In genomic region chr18:22170421-22171262, GRCh38 we compare ENCODE assay signal across 1 cellular context.
TF ChIP-seq lines count a peak whose summit lies in the region.

No MANE protein-coding gene starts in this region.

TF ChIP-seq in HEK293, 187 proteins besides CTCF, POLR2A, EP300 and RAD21 (continued from another document and continues in another):
- TF ChIP-seq PRDM2 (tag by site-specific recombination; IDR thresholded peaks at IDR 0.05; ENCODE audit: borderline replicate concordance) (no peak), ZNF19 (tag by site-specific recombination; IDR thresholded peaks at IDR 0.05; ENCODE audit: low read depth) (no peak), KLF1 (tag by site-specific recombination; IDR thresholded peaks at IDR 0.05) (no peak), ZNF561 (tag by site-specific recombination; IDR thresholded peaks at IDR 0.05; ENCODE audit: borderline replicate concordance) (no peak), BCL11A (tag by site-specific recombination; IDR thresholded peaks at IDR 0.05; ENCODE audit: low read depth) (no peak), ZFP3 (tag by site-specific recombination; IDR thresholded peaks at IDR 0.05; ENCODE audit: low read depth) (no peak), TRIM28 (IDR thresholded peaks at IDR 0.05; ENCODE audit: borderline replicate concordance, low read length) (no peak), ZNF629 (tag by site-specific recombination; IDR thresholded peaks at IDR 0.05) (no peak), ZNF324 (tag by site-specific recombination; IDR thresholded peaks at IDR 0.05) (no peak), ZBTB21 (tag by site-specific recombination; IDR thresholded peaks at IDR 0.05) (no peak), ZNF223 (tag by site-specific recombination; IDR thresholded peaks at IDR 0.05) (no peak), ZNF292 (tag by site-specific recombination; IDR thresholded peaks at IDR 0.05; ENCODE audit: borderline replicate concordance, low read depth) (no peak), ZBTB8A (tag by site-specific recombination; IDR thresholded peaks at IDR 0.05) (peak; percentile 41; the same call in 1 of the 2 replicates), ZNF26 (tag by site-specific recombination; IDR thresholded peaks at IDR 0.05) (no peak), ZNF549 (tag by site-specific recombination; IDR thresholded peaks at IDR 0.05) (no peak), ZNF280D (tag by site-specific recombination; IDR thresholded peaks at IDR 0.05) (no peak), ZNF670 (tag by site-specific recombination; IDR thresholded peaks at IDR 0.05; ENCODE audit: low read depth) (no peak), ZNF596 (tag by site-specific recombination; IDR thresholded peaks at IDR 0.05) (no peak), OVOL3 (tag by site-specific recombination; IDR thresholded peaks at IDR 0.05) (no peak), GLI4 (tag by site-specific recombination; IDR thresholded peaks at IDR 0.05) (no peak), ZBTB48 (tag by site-specific recombination; IDR thresholded peaks at IDR 0.05) (0 out of 2 replicates have a peak, but pooled peaks have one; percentile 17), ZNF114 (tag by site-specific recombination; IDR thresholded peaks at IDR 0.05) (no peak), ZBTB44 (tag by site-specific recombination; IDR thresholded peaks at IDR 0.05) (no peak), ZNF416 (tag by site-specific recombination; IDR thresholded peaks at IDR 0.05) (no peak), ZNF580 (tag by site-specific recombination; IDR thresholded peaks at IDR 0.05) (no peak), PATZ1 (tag by site-specific recombination; IDR thresholded peaks at IDR 0.05) (no peak; the same call in 1 of the 2 replicates), ZNF174 (tag by site-specific recombination; IDR thresholded peaks at IDR 0.05) (no peak), SCRT2 (tag by site-specific recombination; IDR thresholded peaks at IDR 0.05) (no peak), ZBTB10 (tag by site-specific recombination; IDR thresholded peaks at IDR 0.05) (no peak), SP7 (tag by site-specific recombination; IDR thresholded peaks at IDR 0.05) (no peak), ZNF140 (tag by site-specific recombination; IDR thresholded peaks at IDR 0.05) (no peak), ZNF266 (tag by site-specific recombination; IDR thresholded peaks at IDR 0.05; ENCODE audit: low read depth) (no peak), ZNF341 (tag by site-specific recombination; IDR thresholded peaks at IDR 0.05; ENCODE audit: low read depth) (no peak), ZNF16 (tag by site-specific recombination; IDR thresholded peaks at IDR 0.05; ENCODE audit: low read depth) (no peak), ZNF426 (tag by site-specific recombination; IDR thresholded peaks at IDR 0.05) (no peak), MZF1 (tag by site-specific recombination; IDR thresholded peaks at IDR 0.05; ENCODE audit: borderline replicate concordance) (no peak), HOXA7 (CRISPR knock-in tag; IDR thresholded peaks at IDR 0.05; ENCODE audit: borderline replicate concordance) (no peak), GLIS2 (tag by site-specific recombination; IDR thresholded peaks at IDR 0.05) (no peak; the same call in 1 of the 2 replicates), ZNF169 (tag by site-specific recombination; IDR thresholded peaks at IDR 0.05) (no peak), ZNF157 (tag by site-specific recombination; IDR thresholded peaks at IDR 0.05) (no peak), ZNF248 (tag by site-specific recombination; IDR thresholded peaks at IDR 0.05) (no peak), ZNF776 (tag by site-specific recombination; IDR thresholded peaks at IDR 0.05; ENCODE audit: borderline replicate concordance) (no peak), RBAK (tag by site-specific recombination; IDR thresholded peaks at IDR 0.05) (no peak), SP3 (tag by site-specific recombination; IDR thresholded peaks at IDR 0.05) (no peak), ZNF660 (tag by site-specific recombination; IDR thresholded peaks at IDR 0.05) (no peak), ZNF529 (tag by site-specific recombination; IDR thresholded peaks at IDR 0.05; ENCODE audit: insufficient replicate concordance) (no peak), HOXC10 (CRISPR knock-in tag; IDR thresholded peaks at IDR 0.05) (no peak), ZSCAN5A (tag by site-specific recombination; IDR thresholded peaks at IDR 0.05) (no peak), ZNF423 (tag by site-specific recombination; IDR thresholded peaks at IDR 0.05) (no peak), GFI1B (tag by site-specific recombination; IDR thresholded peaks at IDR 0.05) (no peak), ZNF548 (tag by site-specific recombination; IDR thresholded peaks at IDR 0.05) (no peak), ZNF221 (tag by site-specific recombination; IDR thresholded peaks at IDR 0.05; ENCODE audit: borderline replicate concordance) (no peak)
